In the genomic region with DNA sequence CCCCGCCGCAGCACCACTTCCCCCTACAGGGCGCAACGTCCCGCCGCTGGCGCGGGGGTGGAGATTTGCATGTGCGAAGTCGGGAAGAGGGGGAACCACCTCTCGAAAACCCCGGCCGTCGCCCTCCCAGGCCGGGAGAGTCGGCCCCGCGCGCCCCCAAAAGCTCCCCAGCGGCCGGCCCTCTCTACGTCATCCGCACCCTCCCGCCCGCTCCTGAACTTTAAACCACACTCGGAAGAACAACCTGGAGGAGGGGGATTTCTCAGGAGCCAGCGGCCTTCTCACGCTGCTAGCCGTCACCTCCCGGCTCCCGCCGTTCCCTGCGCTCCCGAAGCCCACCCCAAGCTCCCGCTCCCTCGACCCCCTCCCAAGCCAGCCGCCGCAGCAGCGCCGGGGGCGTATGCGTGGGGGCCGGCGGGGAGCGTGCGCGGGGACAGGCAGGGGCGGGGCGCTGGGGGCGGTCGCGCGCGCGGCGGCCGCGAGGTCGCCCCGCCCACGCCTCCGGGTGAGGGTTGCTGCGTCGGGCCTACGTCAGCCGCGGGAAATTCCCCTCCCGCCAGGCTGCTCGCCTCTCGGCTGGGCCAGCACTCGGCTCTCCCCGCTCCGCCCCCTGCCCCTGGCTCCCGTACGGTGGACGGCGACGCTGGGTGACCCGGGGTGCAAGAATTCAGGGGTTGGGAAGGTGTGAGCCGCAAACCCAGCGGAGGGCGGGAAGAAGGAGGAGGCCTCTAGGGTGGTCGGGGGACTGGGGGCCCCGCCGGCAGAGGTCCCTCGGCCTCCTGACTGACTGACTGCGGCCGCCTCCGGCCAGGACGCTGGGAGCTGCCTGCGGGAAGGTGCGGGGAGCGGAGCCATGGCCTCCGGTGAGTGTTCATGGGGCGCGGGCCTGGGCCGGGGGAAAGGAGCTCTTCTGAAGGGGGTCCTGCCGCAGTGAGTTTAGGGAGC, we compare ENCODE assay signal across 8 cellular contexts. TPM values are rescaled to one million over a fixed set of nuclear protein-coding genes. Genes with fewer than 3 reads are reported as not detected.
DNase-seq lines count a peak whose midpoint lies in the region; ATAC-seq and TF ChIP-seq lines count a peak whose summit lies in the region.

Gene REL (plus strand): TSS at position 587 of the 945 bp plus-strand sequence. CDS start 267 bp downstream, at position 854.

- ATAC-seq in GM21360 (IDR thresholded peaks at IDR 0.05; ENCODE audit: unreplicated experiment): peak; percentile 76

- TSS peak; percentile 87 for BruUV-seq in Calu3 (replicated peaks; lab: Mats Ljungman, UMichigan)

- peak within 1 kb of the TSS; percentile 91 for H3K4me3 Mint-ChIP-seq in Calu3 (ENCODE audit: low read depth, unreplicated experiment)
- H3K4me3 Mint-ChIP-seq in endothelial cell (ENCODE audit: unreplicated experiment): peak within 1 kb of the TSS; percentile 98
- H3K4me3 Mint-ChIP-seq in mesothelial cell of epicardium: peak within 1 kb of the TSS; percentile 87

- no peak for TF ChIP-seq CTCF in Calu3 (IDR thresholded peaks at IDR 0.05; ENCODE audit: unreplicated experiment)
- TF ChIP-seq CTCF in endothelial cell (IDR thresholded peaks at IDR 0.05; ENCODE audit: unreplicated experiment): no peak
- TF ChIP-seq CTCF in mesothelial cell of epicardium (IDR thresholded peaks at IDR 0.05; ENCODE audit: unreplicated experiment): no peak

- H3K4me3 ChIP-seq in NT2/D1 (ENCODE audit: insufficient read length, low read depth): peak within 1 kb of the TSS; percentile 74

- H3K4me1 ChIP-seq in NT2/D1 (ENCODE audit: insufficient read depth, insufficient read length): no peaks in the 10 kb centered on the region

- H3K36me3 ChIP-seq in NT2/D1 (ENCODE audit: insufficient read depth, insufficient read length, low read length): no peaks in the 10 kb centered on the region

- CTCF ChIA-PET in Calu3 (lab: Charles Lee): no interaction called here

- DNase-seq in Calu3 (peak; percentile 96), HT-29 (ENCODE audit: low spot score) (peak; percentile 92), NT2/D1 (ENCODE audit: low read depth, low spot score) (peak; percentile 84), endothelial cell (ENCODE audit: low spot score) (peak; percentile 88), mesothelial cell of epicardium (ENCODE audit: low spot score in 2 of 2, unreplicated experiment in 2 of 2) (peak; percentile 86 to 90)
- DNase-seq in activated CD8-positive, alpha-beta memory T cell treated with anti-CD3 and anti-CD28 coated beads, Interleukin-2, amount 50 U/mL, for 24 hours (ENCODE audit: extremely low read depth): peak; percentile 76
- DNase-seq in stimulated activated CD8-positive, alpha-beta memory T cell treated with anti-CD3 and anti-CD28 coated beads, Interleukin-15, amount 100 ng/mL, for 4 hours (ENCODE audit: low read depth in 2 of 2): peak; percentile 81 to 90

- peaks cover 34% of the 10 kb centered on the region for H3K36me3 Mint-ChIP-seq in Calu3 (ENCODE audit: insufficient read depth, unreplicated experiment)
- peaks cover 4% of the 10 kb centered on the region for H3K36me3 Mint-ChIP-seq in endothelial cell (ENCODE audit: low read depth, unreplicated experiment)
- no peaks in the 10 kb centered on the region for H3K36me3 Mint-ChIP-seq in mesothelial cell of epicardium

- no peaks in the 10 kb centered on the region for H3K9me3 ChIP-seq in NT2/D1 (ENCODE audit: insufficient read depth, low read length)

- H3K4me1 Mint-ChIP-seq in Calu3 (ENCODE audit: low read depth, unreplicated experiment) (peaks cover 9% of the 10 kb centered on the region), endothelial cell (ENCODE audit: unreplicated experiment) (peaks cover 26% of the 10 kb centered on the region), mesothelial cell of epicardium (peaks cover 32% of the 10 kb centered on the region)

- H3K9me3 Mint-ChIP-seq in Calu3 (ENCODE audit: low read depth, unreplicated experiment): no peaks in the 10 kb centered on the region
- no peaks in the 10 kb centered on the region for H3K9me3 Mint-ChIP-seq in endothelial cell (ENCODE audit: unreplicated experiment)
- no peaks in the 10 kb centered on the region for H3K9me3 Mint-ChIP-seq in mesothelial cell of epicardium

- H3K27me3 ChIP-seq in NT2/D1 (ENCODE audit: insufficient read depth, insufficient read length): no peaks in the 10 kb centered on the region

- peak within 1 kb of the TSS; percentile 97 for H3K27ac Mint-ChIP-seq in Calu3 (ENCODE audit: unreplicated experiment)
- H3K27ac Mint-ChIP-seq in endothelial cell (ENCODE audit: unreplicated experiment): peak within 1 kb of the TSS; percentile 94
- H3K27ac Mint-ChIP-seq in mesothelial cell of epicardium: peak within 1 kb of the TSS; percentile 98

- H3K27me3 Mint-ChIP-seq in Calu3 (ENCODE audit: unreplicated experiment) (no peaks in the 10 kb centered on the region), endothelial cell (ENCODE audit: unreplicated experiment) (peaks cover 4% of the 10 kb centered on the region), mesothelial cell of epicardium (ENCODE audit: low read depth) (no peaks in the 10 kb centered on the region)

- intact Hi-C loops in Calu3 (cut with micrococcal nuclease; ENCODE audit: unreplicated experiment): loop anchor here (5.0 kb wide), 3 partner anchors 89 to 136 kb away; partner anchors contain the start of genes PEX13 and PUS10

- H3K9ac ChIP-seq in NT2/D1 (ENCODE audit: insufficient read length, low read depth): peak within 1 kb of the TSS; percentile 81

RNA-seq across cellular contexts. Expression of gene REL, which starts in this region (rescaled TPM):
- total RNA-seq in Calu3 (2022) (20.3 and 23.4 TPM in 2 replicates), endothelial cell (ENCODE audit: unreplicated experiment) (16.4 TPM), mesothelial cell of epicardium (27.8 to 29.8 TPM (median 29.4 TPM) in 3 replicates)
- 6.5 and 6.6 TPM in 2 replicates for total RNA-seq in HT-29 (2014; rRNA removed; shearing (Covaris generic))

Comparison
In these comparisons a context has a peak if more than half of its experiments do, and no peak if none do; other contexts are left out.
1. Peak in every context shown above with its lines: DNase-seq, ATAC-seq and H3K4me3 ChIP-seq.